Comparison of ENCODE assay signal across 24 cellular contexts in genomic region chr18:78788161-78788560, GRCh38.
"Had no signal": no experiment of that assay in that cellular context is flagged by ENCODE, and none has a peak within 500 bp of the region (broad histone marks: within the 10 kb centered on the region; RNA-seq: fewer than 3 reads in every experiment).

No MANE protein-coding gene starts in this region.

- H3K4me1 ChIP-seq: left lung, pancreas, psoas muscle, right lobe of liver, suprapubic skin, uterus had no signal

- H3K27me3 ChIP-seq: pancreas, right lobe of liver, uterus had no signal

- H3K36me3 ChIP-seq: left lung, pancreas, right lobe of liver, suprapubic skin, thoracic aorta, tibial artery, uterus had no signal

- H3K4me3 ChIP-seq: left lung, lung, pancreas, psoas muscle, right lobe of liver, skin epidermis, suprapubic skin, thoracic aorta, tibial artery, uterus had no signal

- H3K36me3 Mint-ChIP-seq: immature natural killer cell; mesothelial cell of epicardium; naive B cell; natural killer cell treated with Interleukin-12 subunit alpha and Interleukin-12 subunit beta and Interleukin-15 and Interleukin-18, amount 100 ng/mL, for 72 hours; stimulated activated effector memory CD8-positive, alpha-beta T cell treated with anti-CD3 and anti-CD28 coated beads, Interleukin-12 subunit alpha, Interleukin-12 subunit beta, amount 100 ng/mL, for 72 hours had no signal

- DNase-seq: hypothalamus; immature natural killer cell; kidney; left colon; mesendoderm; naive B cell; nucleus accumbens; psoas muscle; right lobe of liver; stimulated activated CD4-positive, alpha-beta T cell treated with anti-CD3 and anti-CD28 coated beads, Interleukin-4, amount 100 ng/mL, for 24 hours; stimulated activated naive CD4-positive, alpha-beta T cell; trophoblast cell; uterus had no signal

- ATAC-seq: left colon; left lung; natural killer cell treated with Interleukin-12 subunit alpha and Interleukin-12 subunit beta and Interleukin-15 and Interleukin-18, amount 100 ng/mL, for 72 hours; pancreas; psoas muscle; right lobe of liver; stimulated activated effector memory CD8-positive, alpha-beta T cell treated with anti-CD3 and anti-CD28 coated beads, Interleukin-12 subunit alpha, Interleukin-12 subunit beta, amount 100 ng/mL, for 72 hours had no signal

- H3K27me3 Mint-ChIP-seq: naive B cell; natural killer cell treated with Interleukin-12 subunit alpha and Interleukin-12 subunit beta and Interleukin-15 and Interleukin-18, amount 100 ng/mL, for 72 hours; stimulated activated naive CD8-positive, alpha-beta T cell treated with anti-CD3 and anti-CD28 coated beads, Interleukin-15, Interleukin-2, amounts not matched to agents 100 ng/mL and 50 ng/mL, for 24 hours had no signal

- H3K4me1 Mint-ChIP-seq: immature natural killer cell; mesothelial cell of epicardium; naive B cell; stimulated activated effector memory CD8-positive, alpha-beta T cell treated with anti-CD3 and anti-CD28 coated beads, Interleukin-12 subunit alpha, Interleukin-12 subunit beta, amount 100 ng/mL, for 72 hours had no signal

- H3K27ac ChIP-seq: left lung, pancreas, psoas muscle, right lobe of liver, skin epidermis, suprapubic skin, thoracic aorta, tibial artery, uterus had no signal

- H3K9me3 ChIP-seq: left lung, pancreas, psoas muscle, right lobe of liver, suprapubic skin, thoracic aorta, tibial artery, uterus had no signal

- H3K9me3 Mint-ChIP-seq: immature natural killer cell; mesothelial cell of epicardium; natural killer cell treated with Interleukin-12 subunit alpha and Interleukin-12 subunit beta and Interleukin-15 and Interleukin-18, amount 100 ng/mL, for 72 hours; stimulated activated effector memory CD8-positive, alpha-beta T cell treated with anti-CD3 and anti-CD28 coated beads, Interleukin-12 subunit alpha, Interleukin-12 subunit beta, amount 100 ng/mL, for 72 hours; stimulated activated naive CD8-positive, alpha-beta T cell treated with anti-CD3 and anti-CD28 coated beads, Interleukin-15, Interleukin-2, amounts not matched to agents 100 ng/mL and 50 ng/mL, for 24 hours had no signal

- H3K4me3 Mint-ChIP-seq: immature natural killer cell; mesothelial cell of epicardium; naive B cell; natural killer cell treated with Interleukin-12 subunit alpha and Interleukin-12 subunit beta and Interleukin-15 and Interleukin-18, amount 100 ng/mL, for 72 hours; stimulated activated effector memory CD8-positive, alpha-beta T cell treated with anti-CD3 and anti-CD28 coated beads, Interleukin-12 subunit alpha, Interleukin-12 subunit beta, amount 100 ng/mL, for 72 hours; stimulated activated naive CD8-positive, alpha-beta T cell treated with anti-CD3 and anti-CD28 coated beads, Interleukin-15, Interleukin-2, amounts not matched to agents 100 ng/mL and 50 ng/mL, for 24 hours had no signal

- H3K27ac Mint-ChIP-seq: immature natural killer cell; mesothelial cell of epicardium; naive B cell; natural killer cell treated with Interleukin-12 subunit alpha and Interleukin-12 subunit beta and Interleukin-15 and Interleukin-18, amount 100 ng/mL, for 72 hours; stimulated activated effector memory CD8-positive, alpha-beta T cell treated with anti-CD3 and anti-CD28 coated beads, Interleukin-12 subunit alpha, Interleukin-12 subunit beta, amount 100 ng/mL, for 72 hours; stimulated activated naive CD8-positive, alpha-beta T cell treated with anti-CD3 and anti-CD28 coated beads, Interleukin-15, Interleukin-2, amounts not matched to agents 100 ng/mL and 50 ng/mL, for 24 hours had no signal
